1 cellular context compared by ENCODE assay signal in the genomic region with DNA sequence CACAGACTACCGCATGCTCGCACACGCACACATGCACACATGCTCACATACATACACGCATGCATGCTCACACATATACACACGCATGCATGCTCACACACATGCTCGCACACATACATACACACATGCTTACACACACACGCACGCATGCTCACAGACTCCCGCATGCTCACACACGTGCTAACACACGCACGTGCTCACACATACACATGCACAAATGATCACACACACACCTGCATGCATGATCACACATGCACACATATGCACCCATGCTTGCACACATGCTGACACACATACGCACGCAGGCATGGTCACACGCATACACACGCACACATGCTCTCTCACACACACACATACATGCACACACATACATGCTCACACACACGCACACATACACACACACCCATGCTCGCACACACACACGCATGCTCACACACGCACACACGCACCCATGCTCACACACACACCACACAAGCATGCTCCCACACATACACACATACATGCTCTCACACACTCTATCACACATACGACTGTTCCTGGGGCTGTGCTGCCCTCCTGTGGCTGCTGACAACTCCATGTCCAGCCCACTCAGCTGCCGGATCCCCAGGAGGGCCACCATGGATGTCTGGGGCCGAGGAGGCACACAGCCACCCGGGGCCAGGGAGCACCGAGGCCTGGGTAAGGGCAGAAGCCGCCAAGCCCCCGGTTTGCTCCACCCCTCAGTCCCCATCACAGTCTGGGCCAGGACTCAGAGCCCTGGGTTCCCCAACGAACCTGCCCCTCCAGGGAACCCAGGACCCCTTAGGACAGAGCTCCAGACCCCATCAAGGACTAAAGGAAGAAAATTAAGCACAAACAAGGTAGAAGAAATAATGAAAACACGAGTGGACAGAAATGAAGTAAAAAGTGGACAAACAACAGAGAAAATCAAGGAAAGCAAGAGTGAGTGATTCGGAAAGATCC.
TF ChIP-seq lines count a peak whose summit lies in the region.

No MANE protein-coding gene starts in this region.

TF ChIP-seq in HepG2, 621 proteins besides CTCF, POLR2A, EP300 and RAD21 (continued from another document and continues in another):
- TF ChIP-seq, protein P1, sequence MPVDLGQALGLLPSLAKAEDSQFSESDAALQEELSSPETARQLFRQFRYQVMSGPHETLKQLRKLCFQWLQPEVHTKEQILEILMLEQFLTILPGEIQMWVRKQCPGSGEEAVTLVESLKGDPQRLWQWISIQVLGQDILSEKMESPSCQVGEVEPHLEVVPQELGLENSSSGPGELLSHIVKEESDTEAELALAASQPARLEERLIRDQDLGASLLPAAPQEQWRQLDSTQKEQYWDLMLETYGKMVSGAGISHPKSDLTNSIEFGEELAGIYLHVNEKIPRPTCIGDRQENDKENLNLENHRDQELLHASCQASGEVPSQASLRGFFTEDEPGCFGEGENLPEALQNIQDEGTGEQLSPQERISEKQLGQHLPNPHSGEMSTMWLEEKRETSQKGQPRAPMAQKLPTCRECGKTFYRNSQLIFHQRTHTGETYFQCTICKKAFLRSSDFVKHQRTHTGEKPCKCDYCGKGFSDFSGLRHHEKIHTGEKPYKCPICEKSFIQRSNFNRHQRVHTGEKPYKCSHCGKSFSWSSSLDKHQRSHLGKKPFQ (CRISPR knock-in tag; IDR thresholded peaks at IDR 0.05; ENCODE audit: insufficient replicate concordance): no peak
- no peak for TF ChIP-seq ZSCAN22 (CRISPR knock-in tag; IDR thresholded peaks at IDR 0.05)
- TF ChIP-seq ZNF883 (CRISPR knock-in tag; IDR thresholded peaks at IDR 0.05; ENCODE audit: not compliant biosample characterization): no peak
- TF ChIP-seq NFIB (CRISPR knock-in tag; IDR thresholded peaks at IDR 0.05; ENCODE audit: borderline replicate concordance): no peak
- TF ChIP-seq ZNF3 (CRISPR knock-in tag; IDR thresholded peaks at IDR 0.05): no peak
- peak in 1 of 2 experiments; percentile 78; a peak in 1 of 4 replicates for TF ChIP-seq KLF16 (CRISPR knock-in tag; IDR thresholded peaks at IDR 0.05)
- TF ChIP-seq ZSCAN29 (CRISPR knock-in tag; conservative IDR thresholded peaks at IDR 0.05): no peak
- TF ChIP-seq ZKSCAN1 (IDR thresholded peaks at IDR 0.05; ENCODE audit: low read length): no peak
- no peak for TF ChIP-seq CEBPG (CRISPR knock-in tag; IDR thresholded peaks at IDR 0.05)
- TF ChIP-seq ZNF256 (CRISPR knock-in tag; conservative IDR thresholded peaks at IDR 0.05): no peak
- 0 out of 2 replicates have a peak, but pooled peaks have one; percentile 10 for TF ChIP-seq GATAD2A (CRISPR knock-in tag; IDR thresholded peaks at IDR 0.05)
- TF ChIP-seq NBN (conservative IDR thresholded peaks at IDR 0.05): no peak
- TF ChIP-seq, protein P2, sequence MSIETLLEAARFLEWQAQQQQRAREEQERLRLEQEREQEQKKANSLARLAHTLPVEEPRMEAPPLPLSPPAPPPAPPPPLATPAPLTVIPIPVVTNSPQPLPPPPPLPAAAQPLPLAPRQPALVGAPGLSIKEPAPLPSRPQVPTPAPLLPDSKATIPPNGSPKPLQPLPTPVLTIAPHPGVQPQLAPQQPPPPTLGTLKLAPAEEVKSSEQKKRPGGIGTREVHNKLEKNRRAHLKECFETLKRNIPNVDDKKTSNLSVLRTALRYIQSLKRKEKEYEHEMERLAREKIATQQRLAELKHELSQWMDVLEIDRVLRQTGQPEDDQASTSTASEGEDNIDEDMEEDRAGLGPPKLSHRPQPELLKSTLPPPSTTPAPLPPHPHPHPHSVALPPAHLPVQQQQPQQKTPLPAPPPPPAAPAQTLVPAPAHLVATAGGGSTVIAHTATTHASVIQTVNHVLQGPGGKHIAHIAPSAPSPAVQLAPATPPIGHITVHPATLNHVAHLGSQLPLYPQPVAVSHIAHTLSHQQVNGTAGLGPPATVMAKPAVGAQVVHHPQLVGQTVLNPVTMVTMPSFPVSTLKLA (IDR thresholded peaks at IDR 0.05): peak; percentile 89
- TF ChIP-seq, protein P3, sequence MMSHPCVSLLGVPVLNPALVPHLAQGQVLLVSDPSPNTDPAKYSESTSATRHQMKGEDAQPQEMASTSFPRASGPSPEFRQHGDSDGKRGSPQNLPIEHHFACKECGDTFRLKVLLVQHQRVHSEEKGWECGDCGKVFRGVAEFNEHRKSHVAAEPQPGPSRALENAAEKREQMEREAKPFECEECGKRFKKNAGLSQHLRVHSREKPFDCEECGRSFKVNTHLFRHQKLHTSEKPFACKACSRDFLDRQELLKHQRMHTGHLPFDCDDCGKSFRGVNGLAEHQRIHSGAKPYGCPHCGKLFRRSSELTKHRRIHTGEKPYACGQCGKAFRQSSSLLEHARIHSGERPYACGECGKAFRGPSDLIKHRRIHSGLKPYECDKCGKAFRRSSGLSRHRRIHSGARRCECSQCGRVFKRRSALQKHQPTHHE (CRISPR knock-in tag; IDR thresholded peaks at IDR 0.05; ENCODE audit: borderline replicate concordance): no peak
- TF ChIP-seq SOX6 (IDR thresholded peaks at IDR 0.05): no peak
- TF ChIP-seq SOX6 (CRISPR knock-in tag; IDR thresholded peaks at IDR 0.05): no peak
- TF ChIP-seq ZNF44 (CRISPR knock-in tag; IDR thresholded peaks at IDR 0.05): no peak
- TF ChIP-seq SALL1 (CRISPR knock-in tag; IDR thresholded peaks at IDR 0.05): peak; percentile 41; the same call in 1 of the 2 replicates
- TF ChIP-seq JARID2 (CRISPR knock-in tag; IDR thresholded peaks at IDR 0.05; ENCODE audit: insufficient replicate concordance): no peak
- TF ChIP-seq, protein P4, sequence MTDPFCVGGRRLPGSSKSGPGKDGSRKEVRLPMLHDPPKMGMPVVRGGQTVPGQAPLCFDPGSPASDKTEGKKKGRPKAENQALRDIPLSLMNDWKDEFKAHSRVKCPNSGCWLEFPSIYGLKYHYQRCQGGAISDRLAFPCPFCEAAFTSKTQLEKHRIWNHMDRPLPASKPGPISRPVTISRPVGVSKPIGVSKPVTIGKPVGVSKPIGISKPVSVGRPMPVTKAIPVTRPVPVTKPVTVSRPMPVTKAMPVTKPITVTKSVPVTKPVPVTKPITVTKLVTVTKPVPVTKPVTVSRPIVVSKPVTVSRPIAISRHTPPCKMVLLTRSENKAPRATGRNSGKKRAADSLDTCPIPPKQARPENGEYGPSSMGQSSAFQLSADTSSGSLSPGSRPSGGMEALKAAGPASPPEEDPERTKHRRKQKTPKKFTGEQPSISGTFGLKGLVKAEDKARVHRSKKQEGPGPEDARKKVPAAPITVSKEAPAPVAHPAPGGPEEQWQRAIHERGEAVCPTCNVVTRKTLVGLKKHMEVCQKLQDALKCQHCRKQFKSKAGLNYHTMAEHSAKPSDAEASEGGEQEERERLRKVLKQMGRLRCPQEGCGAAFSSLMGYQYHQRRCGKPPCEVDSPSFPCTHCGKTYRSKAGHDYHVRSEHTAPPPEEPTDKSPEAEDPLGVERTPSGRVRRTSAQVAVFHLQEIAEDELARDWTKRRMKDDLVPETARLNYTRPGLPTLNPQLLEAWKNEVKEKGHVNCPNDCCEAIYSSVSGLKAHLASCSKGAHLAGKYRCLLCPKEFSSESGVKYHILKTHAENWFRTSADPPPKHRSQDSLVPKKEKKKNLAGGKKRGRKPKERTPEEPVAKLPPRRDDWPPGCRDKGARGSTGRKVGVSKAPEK (CRISPR knock-in tag; IDR thresholded peaks at IDR 0.05; ENCODE audit: borderline replicate concordance): peak; percentile 87; the same call in 1 of the 2 replicates
- no peak for TF ChIP-seq NFE2 (CRISPR knock-in tag; IDR thresholded peaks at IDR 0.05)
- TF ChIP-seq ZNF572 (CRISPR knock-in tag; IDR thresholded peaks at IDR 0.05): 0 out of 2 replicates have a peak, but pooled peaks have one; percentile 42
- no peak for TF ChIP-seq ZNF253 (CRISPR knock-in tag; IDR thresholded peaks at IDR 0.05; ENCODE audit: borderline replicate concordance)
- no peak for TF ChIP-seq RBM22 (optimal IDR thresholded peaks at IDR 0.05; ENCODE audit: low read length)
- 0 out of 2 replicates have a peak, but pooled peaks have one; percentile 62 for TF ChIP-seq ZNF550 (CRISPR knock-in tag; IDR thresholded peaks at IDR 0.05; ENCODE audit: borderline replicate concordance)
- TF ChIP-seq, protein P5, sequence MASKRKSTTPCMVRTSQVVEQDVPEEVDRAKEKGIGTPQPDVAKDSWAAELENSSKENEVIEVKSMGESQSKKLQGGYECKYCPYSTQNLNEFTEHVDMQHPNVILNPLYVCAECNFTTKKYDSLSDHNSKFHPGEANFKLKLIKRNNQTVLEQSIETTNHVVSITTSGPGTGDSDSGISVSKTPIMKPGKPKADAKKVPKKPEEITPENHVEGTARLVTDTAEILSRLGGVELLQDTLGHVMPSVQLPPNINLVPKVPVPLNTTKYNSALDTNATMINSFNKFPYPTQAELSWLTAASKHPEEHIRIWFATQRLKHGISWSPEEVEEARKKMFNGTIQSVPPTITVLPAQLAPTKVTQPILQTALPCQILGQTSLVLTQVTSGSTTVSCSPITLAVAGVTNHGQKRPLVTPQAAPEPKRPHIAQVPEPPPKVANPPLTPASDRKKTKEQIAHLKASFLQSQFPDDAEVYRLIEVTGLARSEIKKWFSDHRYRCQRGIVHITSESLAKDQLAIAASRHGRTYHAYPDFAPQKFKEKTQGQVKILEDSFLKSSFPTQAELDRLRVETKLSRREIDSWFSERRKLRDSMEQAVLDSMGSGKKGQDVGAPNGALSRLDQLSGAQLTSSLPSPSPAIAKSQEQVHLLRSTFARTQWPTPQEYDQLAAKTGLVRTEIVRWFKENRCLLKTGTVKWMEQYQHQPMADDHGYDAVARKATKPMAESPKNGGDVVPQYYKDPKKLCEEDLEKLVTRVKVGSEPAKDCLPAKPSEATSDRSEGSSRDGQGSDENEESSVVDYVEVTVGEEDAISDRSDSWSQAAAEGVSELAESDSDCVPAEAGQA (IDR thresholded peaks at IDR 0.05; ENCODE audit: low read depth): no peak
- TF ChIP-seq, protein P5 (CRISPR knock-in tag; IDR thresholded peaks at IDR 0.05; ENCODE audit: borderline replicate concordance): no peak
- no peak for TF ChIP-seq ADNP (CRISPR knock-in tag; IDR thresholded peaks at IDR 0.05)
- TF ChIP-seq NPAS2 (CRISPR knock-in tag; IDR thresholded peaks at IDR 0.05; ENCODE audit: borderline replicate concordance): no peak
- TF ChIP-seq, protein P6, sequence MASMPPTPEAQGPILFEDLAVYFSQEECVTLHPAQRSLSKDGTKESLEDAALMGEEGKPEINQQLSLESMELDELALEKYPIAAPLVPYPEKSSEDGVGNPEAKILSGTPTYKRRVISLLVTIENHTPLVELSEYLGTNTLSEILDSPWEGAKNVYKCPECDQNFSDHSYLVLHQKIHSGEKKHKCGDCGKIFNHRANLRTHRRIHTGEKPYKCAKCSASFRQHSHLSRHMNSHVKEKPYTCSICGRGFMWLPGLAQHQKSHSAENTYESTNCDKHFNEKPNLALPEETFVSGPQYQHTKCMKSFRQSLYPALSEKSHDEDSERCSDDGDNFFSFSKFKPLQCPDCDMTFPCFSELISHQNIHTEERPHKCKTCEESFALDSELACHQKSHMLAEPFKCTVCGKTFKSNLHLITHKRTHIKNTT (CRISPR knock-in tag; IDR thresholded peaks at IDR 0.05): no peak
- TF ChIP-seq FOXK1 (CRISPR knock-in tag; IDR thresholded peaks at IDR 0.05; ENCODE audit: borderline replicate concordance, low read depth): peak; percentile 16; the same call in 1 of the 2 replicates
- peak; percentile 69; the same call in 1 of the 2 replicates for TF ChIP-seq KDM2A (CRISPR knock-in tag; IDR thresholded peaks at IDR 0.05; ENCODE audit: borderline replicate concordance, low read depth)
- TF ChIP-seq ZSCAN21 (CRISPR knock-in tag; IDR thresholded peaks at IDR 0.05; ENCODE audit: borderline replicate concordance): peak; percentile 51; the same call in 1 of the 2 replicates
- TF ChIP-seq, protein P7, sequence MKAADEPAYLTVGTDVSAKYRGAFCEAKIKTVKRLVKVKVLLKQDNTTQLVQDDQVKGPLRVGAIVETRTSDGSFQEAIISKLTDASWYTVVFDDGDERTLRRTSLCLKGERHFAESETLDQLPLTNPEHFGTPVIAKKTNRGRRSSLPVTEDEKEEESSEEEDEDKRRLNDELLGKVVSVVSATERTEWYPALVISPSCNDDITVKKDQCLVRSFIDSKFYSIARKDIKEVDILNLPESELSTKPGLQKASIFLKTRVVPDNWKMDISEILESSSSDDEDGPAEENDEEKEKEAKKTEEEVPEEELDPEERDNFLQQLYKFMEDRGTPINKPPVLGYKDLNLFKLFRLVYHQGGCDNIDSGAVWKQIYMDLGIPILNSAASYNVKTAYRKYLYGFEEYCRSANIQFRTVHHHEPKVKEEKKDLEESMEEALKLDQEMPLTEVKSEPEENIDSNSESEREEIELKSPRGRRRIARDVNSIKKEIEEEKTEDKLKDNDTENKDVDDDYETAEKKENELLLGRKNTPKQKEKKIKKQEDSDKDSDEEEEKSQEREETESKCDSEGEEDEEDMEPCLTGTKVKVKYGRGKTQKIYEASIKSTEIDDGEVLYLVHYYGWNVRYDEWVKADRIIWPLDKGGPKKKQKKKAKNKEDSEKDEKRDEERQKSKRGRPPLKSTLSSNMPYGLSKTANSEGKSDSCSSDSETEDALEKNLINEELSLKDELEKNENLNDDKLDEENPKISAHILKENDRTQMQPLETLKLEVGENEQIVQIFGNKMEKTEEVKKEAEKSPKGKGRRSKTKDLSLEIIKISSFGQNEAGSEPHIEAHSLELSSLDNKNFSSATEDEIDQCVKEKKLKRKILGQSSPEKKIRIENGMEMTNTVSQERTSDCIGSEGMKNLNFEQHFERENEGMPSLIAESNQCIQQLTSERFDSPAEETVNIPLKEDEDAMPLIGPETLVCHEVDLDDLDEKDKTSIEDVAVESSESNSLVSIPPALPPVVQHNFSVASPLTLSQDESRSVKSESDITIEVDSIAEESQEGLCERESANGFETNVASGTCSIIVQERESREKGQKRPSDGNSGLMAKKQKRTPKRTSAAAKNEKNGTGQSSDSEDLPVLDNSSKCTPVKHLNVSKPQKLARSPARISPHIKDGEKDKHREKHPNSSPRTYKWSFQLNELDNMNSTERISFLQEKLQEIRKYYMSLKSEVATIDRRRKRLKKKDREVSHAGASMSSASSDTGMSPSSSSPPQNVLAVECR (CRISPR knock-in tag; IDR thresholded peaks at IDR 0.05; ENCODE audit: borderline replicate concordance): no peak
- TF ChIP-seq ARHGAP35 (CRISPR knock-in tag; IDR thresholded peaks at IDR 0.05; ENCODE audit: borderline replicate concordance): no peak
- no peak for TF ChIP-seq ZNF768 (CRISPR knock-in tag; IDR thresholded peaks at IDR 0.05)
- no peak for TF ChIP-seq RARA (CRISPR knock-in tag; IDR thresholded peaks at IDR 0.05)
- TF ChIP-seq NR1H2 (CRISPR knock-in tag; IDR thresholded peaks at IDR 0.05; ENCODE audit: borderline replicate concordance, low read depth): no peak
- TF ChIP-seq MZF1 (CRISPR knock-in tag; IDR thresholded peaks at IDR 0.05; ENCODE audit: borderline replicate concordance): 0 out of 2 replicates have a peak, but pooled peaks have one; percentile 29
